8 cellular contexts compared by ENCODE assay signal in the genomic region with DNA sequence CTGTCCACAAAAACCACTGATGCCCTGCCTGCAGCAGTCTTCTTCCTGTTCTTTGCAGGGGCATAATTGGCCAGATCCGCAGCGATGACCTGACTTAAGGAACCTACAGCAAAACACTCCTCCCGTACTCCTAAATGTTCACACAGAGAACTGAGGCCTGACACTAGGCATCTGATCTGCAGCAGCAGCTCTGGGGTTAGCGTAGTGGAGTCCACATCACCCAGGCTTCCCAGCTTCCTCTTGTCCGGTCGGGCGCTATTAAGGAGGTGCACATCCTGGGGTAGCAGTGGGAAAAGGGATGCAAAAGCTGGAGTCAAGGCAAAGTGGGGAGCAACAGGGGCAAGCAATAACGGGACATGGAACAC. TPM values are rescaled to one million over a fixed set of nuclear protein-coding genes. Genes with fewer than 3 reads are reported as not detected.
A peak's percentile ranks its signal among the peaks of the same experiment; 100 is the strongest.
DNase-seq lines count a peak whose midpoint lies in the region; ATAC-seq and TF ChIP-seq lines count a peak whose summit lies in the region.

No MANE protein-coding gene starts in this region.

- no peaks in the 10 kb centered on the region for H3K4me1 ChIP-seq in mesenchymal stem cell (ENCODE audit: control insufficient read depth, insufficient read depth, low read depth, low read length)
- H3K4me1 ChIP-seq in urinary bladder (ENCODE audit: insufficient read depth) = no peaks in the 10 kb centered on the region

- no peaks in the 10 kb centered on the region for H3K9me3 Mint-ChIP-seq in activated CD8-positive, alpha-beta memory T cell treated with anti-CD3 and anti-CD28 coated beads, Interleukin-2, amount 10 ng/mL, durations not matched to agents 7 days and 5 days (ENCODE audit: low read depth)

- no peak overlapping the region for H3K4ac ChIP-seq in mesenchymal stem cell (ENCODE audit: low read depth in 1 of 2, low read length in 2 of 2)

- CTCF ChIA-PET in activated CD8-positive, alpha-beta memory T cell treated with anti-CD3 and anti-CD28 coated beads, Interleukin-2, amount 10 ng/mL, durations not matched to agents 7 days and 5 days (lab: Charles Lee) = interaction anchor here (0.7 to 0.9 kb wide), 2 partner anchors 10 to 14 kb away, joined by 3 read pairs; no protein-coding TSS in a partner anchor

- H3K9me3 ChIP-seq in mesenchymal stem cell (ENCODE audit: control insufficient read depth, low read length) = no peaks in the 10 kb centered on the region

- H3K18ac ChIP-seq in mesenchymal stem cell (ENCODE audit: low read depth in 1 of 2, low read length in 2 of 2) = peak overlapping the region in 1 of 2 experiments; percentile 26

- H3K4me1 Mint-ChIP-seq in activated CD8-positive, alpha-beta memory T cell treated with anti-CD3 and anti-CD28 coated beads, Interleukin-2, amount 10 ng/mL, durations not matched to agents 7 days and 5 days = peaks cover 48% of the 10 kb centered on the region

- peak overlapping the region; percentile 93 for H3K4me3 ChIP-seq in choroid plexus epithelial cell (ENCODE audit: low read depth, low read length)
- H3K4me3 ChIP-seq in mesenchymal stem cell (ENCODE audit: insufficient read depth in 1 of 2, low read depth in 1 of 2, low read length in 2 of 2) = peak overlapping the region; percentile 82 to 92
- peak overlapping the region; percentile 77 for H3K4me3 ChIP-seq in urinary bladder (ENCODE audit: low read depth, low read length)

- H2AK5ac ChIP-seq in mesenchymal stem cell (ENCODE audit: low read length, severe bottlenecking) = no peak overlapping the region

- H2AFZ ChIP-seq in mesenchymal stem cell (ENCODE audit: low read depth, low read length) = peak overlapping the region; percentile 90

- no peak overlapping the region for H3K23ac ChIP-seq in mesenchymal stem cell (ENCODE audit: low read length in 2 of 2)

- H2BK15ac ChIP-seq in mesenchymal stem cell (ENCODE audit: low read depth, poor library complexity, severe bottlenecking) = no peak overlapping the region

- H2BK5ac ChIP-seq in mesenchymal stem cell (ENCODE audit: low read depth, low read length, poor library complexity, severe bottlenecking) = no peak overlapping the region

- H3K14ac ChIP-seq in mesenchymal stem cell (ENCODE audit: low read length in 2 of 2) = peak overlapping the region in 1 of 2 experiments; percentile 30

- peak; percentile 14 for ATAC-seq in activated CD8-positive, alpha-beta memory T cell treated with anti-CD3 and anti-CD28 coated beads, Interleukin-2, amount 10 ng/mL, durations not matched to agents 7 days and 5 days
- peak; percentile 2 for ATAC-seq in HG03025 (IDR thresholded peaks at IDR 0.05; ENCODE audit: low FRiP score, unreplicated experiment)

- peak overlapping the region; percentile 90 for H3K4me3 Mint-ChIP-seq in activated CD8-positive, alpha-beta memory T cell treated with anti-CD3 and anti-CD28 coated beads, Interleukin-2, amount 10 ng/mL, durations not matched to agents 7 days and 5 days

- H3K27ac ChIP-seq in mesenchymal stem cell (ENCODE audit: low read length, poor library complexity, severe bottlenecking) (no peak overlapping the region), urinary bladder (ENCODE audit: low read depth) (no peak overlapping the region)

- H3K36me3 ChIP-seq in mesenchymal stem cell (ENCODE audit: control insufficient read depth in 1 of 2, insufficient read depth in 2 of 2, low read depth in 1 of 2, low read length in 2 of 2) (no peaks in the 10 kb centered on the region), urinary bladder (ENCODE audit: insufficient read depth) (no peaks in the 10 kb centered on the region)

- peaks cover 13% of the 10 kb centered on the region for H3K79me1 ChIP-seq in mesenchymal stem cell (replicated peaks; ENCODE audit: low read length, poor library complexity, severe bottlenecking)

- peak; percentile 43 for DNase-seq in activated CD8-positive, alpha-beta memory T cell treated with anti-CD3 and anti-CD28 coated beads, Interleukin-2, amount 10 ng/mL, durations not matched to agents 7 days and 5 days
- no peak for DNase-seq in activated CD8-positive, alpha-beta memory T cell treated with anti-CD3 and anti-CD28 coated beads for 24 hours
- peak; percentile 20 for DNase-seq in choroid plexus epithelial cell (ENCODE audit: low read depth)
- peak; percentile 41 for DNase-seq in mesenchymal stem cell
- DNase-seq in foreskin melanocyte = no peak

- peak overlapping the region; percentile 64 for H3K4me2 ChIP-seq in mesenchymal stem cell (ENCODE audit: low read length, poor library complexity, severe bottlenecking)

- H4K8ac ChIP-seq in mesenchymal stem cell (ENCODE audit: low read length) = no peak overlapping the region

- H3K27me3 Mint-ChIP-seq in activated CD8-positive, alpha-beta memory T cell treated with anti-CD3 and anti-CD28 coated beads, Interleukin-2, amount 10 ng/mL, durations not matched to agents 7 days and 5 days = peaks cover 11% of the 10 kb centered on the region

- H3K27me3 ChIP-seq in mesenchymal stem cell (ENCODE audit: control insufficient read depth in 1 of 2, insufficient read depth in 1 of 2, low read length in 2 of 2) = peaks cover 0 to 14% of the 10 kb centered on the region in 2 experiments

- H3K9ac ChIP-seq in mesenchymal stem cell (ENCODE audit: low read length) = peak overlapping the region; percentile 87

- 3% methylated on average over 7 of the region's 8 CpGs for WGBS in mesenchymal stem cell
- under 1% methylated on average over 8 of the region's 8 CpGs for WGBS in urinary bladder

- no peak overlapping the region for H4K91ac ChIP-seq in mesenchymal stem cell (ENCODE audit: low read length)

- no peak for TF ChIP-seq CTCF in choroid plexus epithelial cell (conservative IDR thresholded peaks at IDR 0.05; ENCODE audit: low read depth, low read length)

- H2BK12ac ChIP-seq in mesenchymal stem cell (ENCODE audit: low read length in 2 of 2) = no peak overlapping the region

- H2BK120ac ChIP-seq in mesenchymal stem cell (ENCODE audit: low read depth, low read length) = no peak overlapping the region

- H3K36me3 Mint-ChIP-seq in activated CD8-positive, alpha-beta memory T cell treated with anti-CD3 and anti-CD28 coated beads, Interleukin-2, amount 10 ng/mL, durations not matched to agents 7 days and 5 days = peaks cover 14% of the 10 kb centered on the region

- H3K27ac Mint-ChIP-seq in activated CD8-positive, alpha-beta memory T cell treated with anti-CD3 and anti-CD28 coated beads, Interleukin-2, amount 10 ng/mL, durations not matched to agents 7 days and 5 days = peak overlapping the region; percentile 95

TF ChIP-seq in PFSK-1, 5 proteins besides CTCF, POLR2A, EP300 and RAD21:
- TF ChIP-seq, protein P1, sequence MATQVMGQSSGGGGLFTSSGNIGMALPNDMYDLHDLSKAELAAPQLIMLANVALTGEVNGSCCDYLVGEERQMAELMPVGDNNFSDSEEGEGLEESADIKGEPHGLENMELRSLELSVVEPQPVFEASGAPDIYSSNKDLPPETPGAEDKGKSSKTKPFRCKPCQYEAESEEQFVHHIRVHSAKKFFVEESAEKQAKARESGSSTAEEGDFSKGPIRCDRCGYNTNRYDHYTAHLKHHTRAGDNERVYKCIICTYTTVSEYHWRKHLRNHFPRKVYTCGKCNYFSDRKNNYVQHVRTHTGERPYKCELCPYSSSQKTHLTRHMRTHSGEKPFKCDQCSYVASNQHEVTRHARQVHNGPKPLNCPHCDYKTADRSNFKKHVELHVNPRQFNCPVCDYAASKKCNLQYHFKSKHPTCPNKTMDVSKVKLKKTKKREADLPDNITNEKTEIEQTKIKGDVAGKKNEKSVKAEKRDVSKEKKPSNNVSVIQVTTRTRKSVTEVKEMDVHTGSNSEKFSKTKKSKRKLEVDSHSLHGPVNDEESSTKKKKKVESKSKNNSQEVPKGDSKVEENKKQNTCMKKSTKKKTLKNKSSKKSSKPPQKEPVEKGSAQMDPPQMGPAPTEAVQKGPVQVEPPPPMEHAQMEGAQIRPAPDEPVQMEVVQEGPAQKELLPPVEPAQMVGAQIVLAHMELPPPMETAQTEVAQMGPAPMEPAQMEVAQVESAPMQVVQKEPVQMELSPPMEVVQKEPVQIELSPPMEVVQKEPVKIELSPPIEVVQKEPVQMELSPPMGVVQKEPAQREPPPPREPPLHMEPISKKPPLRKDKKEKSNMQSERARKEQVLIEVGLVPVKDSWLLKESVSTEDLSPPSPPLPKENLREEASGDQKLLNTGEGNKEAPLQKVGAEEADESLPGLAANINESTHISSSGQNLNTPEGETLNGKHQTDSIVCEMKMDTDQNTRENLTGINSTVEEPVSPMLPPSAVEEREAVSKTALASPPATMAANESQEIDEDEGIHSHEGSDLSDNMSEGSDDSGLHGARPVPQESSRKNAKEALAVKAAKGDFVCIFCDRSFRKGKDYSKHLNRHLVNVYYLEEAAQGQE (IDR thresholded peaks at IDR 0.05; ENCODE audit: insufficient read depth in 1 of 2, low read depth in 2 of 2, low read length in 2 of 2) = no peak
- peak; percentile 77; the same call in 1 of the 2 replicates for TF ChIP-seq SIN3A (IDR thresholded peaks at IDR 0.05; ENCODE audit: borderline replicate concordance, insufficient read depth, low read length)

RNA-seq across cellular contexts. Expression of a gene that starts 0.8 kb away (rescaled TPM):
- total RNA-seq in activated CD8-positive, alpha-beta memory T cell treated with anti-CD3 and anti-CD28 coated beads, Interleukin-2, amount 10 ng/mL, durations not matched to agents 7 days and 5 days = 10 to 100 TPM; 28.3 to 30.9 TPM
- polyA plus RNA-seq in PFSK-1 (2012; ENCODE audit: insufficient read length, low read depth) = 10.0 TPM
- 9.8 TPM for polyA plus RNA-seq in mesenchymal stem cell (2013, experiment 1 of 2)
- polyA plus RNA-seq in mesenchymal stem cell (2013, experiment 2 of 2) = 10.4 TPM
- total RNA-seq in urinary bladder = 23.8 TPM
- polyA plus RNA-seq in urinary bladder = 8.1 TPM

RNA-seq across cellular contexts. Expression of a gene that starts 12.3 kb away (rescaled TPM):
- total RNA-seq in activated CD8-positive, alpha-beta memory T cell treated with anti-CD3 and anti-CD28 coated beads, Interleukin-2, amount 10 ng/mL, durations not matched to agents 7 days and 5 days = 10 to 100 TPM; 79.5 to 80.6 TPM
- 40.2 TPM for polyA plus RNA-seq in PFSK-1 (2012; ENCODE audit: insufficient read length, low read depth)
- polyA plus RNA-seq in mesenchymal stem cell (2013, experiment 1 of 2) = 75.9 TPM
- polyA plus RNA-seq in mesenchymal stem cell (2013, experiment 2 of 2) = 80.0 TPM
- 121 TPM for total RNA-seq in urinary bladder
- polyA plus RNA-seq in urinary bladder = 38.9 TPM

Comparison
In these comparisons a context has a peak if more than half of its experiments do, and no peak if none do; other contexts are left out.
1. DNase-seq: peak in activated CD8-positive, alpha-beta memory T cell treated with anti-CD3 and anti-CD28 coated beads, Interleukin-2, amount 10 ng/mL, durations not matched to agents 7 days and 5 days (single experiment), choroid plexus epithelial cell (single experiment) and mesenchymal stem cell (single experiment); none in activated CD8-positive, alpha-beta memory T cell treated with anti-CD3 and anti-CD28 coated beads for 24 hours (single experiment) and foreskin melanocyte (single experiment).
2. Peak in every context shown above with its lines, with median percentiles within 50 percentile points of each other: H3K4me3 ChIP-seq.